Comparison of ENCODE assay signal across 1 cellular context in genomic region chr10:87228247-87228646, GRCh38. TPM values are rescaled to one million over a fixed set of nuclear protein-coding genes. Genes with fewer than 3 reads are reported as not detected.
"Had no signal": no experiment of that assay in that cellular context is flagged by ENCODE, and none has a peak within 500 bp of the region (broad histone marks: within the 10 kb centered on the region; RNA-seq: fewer than 3 reads in every experiment).

No MANE protein-coding gene starts in this region.

RNA-seq across cellular contexts. Expression of gene NUTM2A, which starts 3.0 kb away (rescaled TPM):
- total RNA-seq: RPMI7951 had no signal
